1 cellular context compared by ENCODE assay signal in genomic region chr14:94387051-94388026, GRCh38.
TF ChIP-seq lines count a peak whose summit lies in the region.

No MANE protein-coding gene starts in this region.

TF ChIP-seq in H1, 55 proteins besides CTCF, POLR2A, EP300 and RAD21:
- TF ChIP-seq POLR2AphosphoS5 (IDR thresholded peaks at IDR 0.05; ENCODE audit: low read depth, low read length), result no peak
- peak; percentile 69 for TF ChIP-seq KDM1A (IDR thresholded peaks at IDR 0.05; ENCODE audit: borderline replicate concordance, low read length)
- peak in 1 of 2 experiments; percentile 57; a peak in 1 of 4 replicates for TF ChIP-seq HDAC2 (IDR thresholded peaks at IDR 0.05; ENCODE audit: borderline replicate concordance in 1 of 2, low read depth in 2 of 2, low read length in 2 of 2)
